ENCODE assay signal across 1 cellular context in the genomic region with DNA sequence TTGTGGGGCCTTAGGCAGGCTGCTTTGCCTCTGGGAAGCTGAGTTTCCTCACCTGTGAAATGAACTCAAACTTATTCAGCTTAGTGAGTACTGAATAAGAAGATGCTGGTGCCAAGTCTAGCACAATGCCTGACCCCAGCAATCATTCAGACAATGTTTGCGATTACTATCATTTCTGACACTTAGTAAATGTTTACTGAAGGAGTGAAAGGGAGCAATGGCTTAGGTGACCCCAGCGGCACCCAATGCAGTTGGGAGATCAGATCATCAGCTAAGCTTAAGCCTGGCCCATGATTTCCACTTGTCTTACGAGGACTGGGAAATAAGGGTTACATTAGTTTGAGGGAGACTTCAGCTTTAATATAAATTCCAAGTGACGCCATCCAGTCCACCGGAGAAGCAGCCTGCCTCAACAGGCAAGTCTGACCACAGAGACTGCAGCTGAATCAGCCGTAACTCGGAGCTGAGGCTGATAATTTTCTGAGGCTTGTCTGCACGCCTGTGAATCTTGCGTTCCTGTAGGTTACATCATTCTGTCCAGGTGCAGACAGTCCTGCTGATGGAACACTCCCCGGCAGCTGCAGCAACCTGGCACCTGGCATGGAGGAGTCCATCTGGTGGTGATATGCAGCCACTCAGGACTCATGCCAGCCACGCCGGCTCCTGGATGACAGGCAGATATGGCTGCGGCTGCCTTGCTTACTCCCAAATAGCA.
TF ChIP-seq lines count a peak whose summit lies in the region.

No MANE protein-coding gene starts in this region.

TF ChIP-seq in WTC11, 78 proteins besides CTCF, POLR2A, EP300 and RAD21 (continued from another document):
- TF ChIP-seq, protein P1, sequence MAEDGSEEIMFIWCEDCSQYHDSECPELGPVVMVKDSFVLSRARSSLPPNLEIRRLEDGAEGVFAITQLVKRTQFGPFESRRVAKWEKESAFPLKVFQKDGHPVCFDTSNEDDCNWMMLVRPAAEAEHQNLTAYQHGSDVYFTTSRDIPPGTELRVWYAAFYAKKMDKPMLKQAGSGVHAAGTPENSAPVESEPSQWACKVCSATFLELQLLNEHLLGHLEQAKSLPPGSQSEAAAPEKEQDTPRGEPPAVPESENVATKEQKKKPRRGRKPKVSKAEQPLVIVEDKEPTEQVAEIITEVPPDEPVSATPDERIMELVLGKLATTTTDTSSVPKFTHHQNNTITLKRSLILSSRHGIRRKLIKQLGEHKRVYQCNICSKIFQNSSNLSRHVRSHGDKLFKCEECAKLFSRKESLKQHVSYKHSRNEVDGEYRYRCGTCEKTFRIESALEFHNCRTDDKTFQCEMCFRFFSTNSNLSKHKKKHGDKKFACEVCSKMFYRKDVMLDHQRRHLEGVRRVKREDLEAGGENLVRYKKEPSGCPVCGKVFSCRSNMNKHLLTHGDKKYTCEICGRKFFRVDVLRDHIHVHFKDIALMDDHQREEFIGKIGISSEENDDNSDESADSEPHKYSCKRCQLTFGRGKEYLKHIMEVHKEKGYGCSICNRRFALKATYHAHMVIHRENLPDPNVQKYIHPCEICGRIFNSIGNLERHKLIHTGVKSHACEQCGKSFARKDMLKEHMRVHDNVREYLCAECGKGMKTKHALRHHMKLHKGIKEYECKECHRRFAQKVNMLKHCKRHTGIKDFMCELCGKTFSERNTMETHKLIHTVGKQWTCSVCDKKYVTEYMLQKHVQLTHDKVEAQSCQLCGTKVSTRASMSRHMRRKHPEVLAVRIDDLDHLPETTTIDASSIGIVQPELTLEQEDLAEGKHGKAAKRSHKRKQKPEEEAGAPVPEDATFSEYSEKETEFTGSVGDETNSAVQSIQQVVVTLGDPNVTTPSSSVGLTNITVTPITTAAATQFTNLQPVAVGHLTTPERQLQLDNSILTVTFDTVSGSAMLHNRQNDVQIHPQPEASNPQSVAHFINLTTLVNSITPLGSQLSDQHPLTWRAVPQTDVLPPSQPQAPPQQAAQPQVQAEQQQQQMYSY (CRISPR knock-in tag; IDR thresholded peaks at IDR 0.05) = no peak
